In the genomic region with DNA sequence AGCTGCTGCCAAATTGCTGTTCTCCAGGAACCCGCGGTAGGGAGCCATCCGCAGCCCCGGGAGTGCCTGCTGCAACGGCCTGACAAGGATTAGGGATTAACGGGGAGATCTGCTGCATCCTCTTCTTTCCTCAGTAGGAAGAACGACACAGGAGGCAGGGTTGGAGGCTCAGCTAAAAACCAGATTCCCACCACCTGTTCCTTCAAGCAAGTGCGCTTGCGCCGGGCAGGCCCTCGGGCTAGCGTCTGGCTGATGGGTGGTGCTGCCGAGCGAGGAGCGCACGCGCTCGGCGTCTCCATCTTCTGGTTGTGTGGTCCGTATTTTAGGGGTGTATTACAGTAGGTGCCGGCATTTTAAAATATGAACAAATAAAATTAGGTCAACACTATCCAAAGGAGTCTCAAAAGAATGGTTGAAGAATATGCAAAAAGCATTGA, we compare ENCODE assay signal across 8 cellular contexts. TPM values are rescaled to one million over a fixed set of nuclear protein-coding genes. Genes with fewer than 3 reads are reported as not detected.
DNase-seq lines count a peak whose midpoint lies in the region; ATAC-seq and FAIRE-seq lines count a peak whose summit lies in the region.

No MANE protein-coding gene starts in this region.

- FAIRE-seq in frontal cortex (lab: Jason Lieb, UNC): no peak

- peak; percentile 3 for DNase-seq in activated CD4-positive, alpha-beta T cell treated with anti-CD3 and anti-CD28 coated beads, Interleukin-2, amount 50 U/mL, for 1 hour
- DNase-seq in activated CD4-positive, alpha-beta T cell treated with anti-CD3 and anti-CD28 coated beads, Interleukin-2, amount 50 U/mL, for 4 hours: no peak
- peak; percentile 5 for DNase-seq in SW480 (ENCODE audit: low spot score)
- DNase-seq in frontal cortex (ENCODE audit: low spot score in 2 of 2): peak; percentile 37 to 65
- DNase-seq in occipital lobe (lab: John Stamatoyannopoulos, UW): peak; percentile 75

- no peak for ATAC-seq in GM21786 (IDR thresholded peaks at IDR 0.05; ENCODE audit: unreplicated experiment)
- no peak for ATAC-seq in HG03039 (IDR thresholded peaks at IDR 0.05; ENCODE audit: unreplicated experiment)
- ATAC-seq in GM21576 (IDR thresholded peaks at IDR 0.05; ENCODE audit: unreplicated experiment): no peak

RNA-seq across cellular contexts. Expression of a gene that starts 25.4 kb away (rescaled TPM):
- total RNA-seq in frontal cortex: 22.0 TPM
- 39.0 TPM for total RNA-seq in occipital lobe

Comparison
In these comparisons a context has a peak if more than half of its experiments do, and no peak if none do; other contexts are left out.
1. DNase-seq: peak in activated CD4-positive, alpha-beta T cell treated with anti-CD3 and anti-CD28 coated beads, Interleukin-2, amount 50 U/mL, for 1 hour (single experiment), SW480 (single experiment), frontal cortex (2 of 2) and occipital lobe (single experiment); none in activated CD4-positive, alpha-beta T cell treated with anti-CD3 and anti-CD28 coated beads, Interleukin-2, amount 50 U/mL, for 4 hours (0 of 2).